In the genomic region with DNA sequence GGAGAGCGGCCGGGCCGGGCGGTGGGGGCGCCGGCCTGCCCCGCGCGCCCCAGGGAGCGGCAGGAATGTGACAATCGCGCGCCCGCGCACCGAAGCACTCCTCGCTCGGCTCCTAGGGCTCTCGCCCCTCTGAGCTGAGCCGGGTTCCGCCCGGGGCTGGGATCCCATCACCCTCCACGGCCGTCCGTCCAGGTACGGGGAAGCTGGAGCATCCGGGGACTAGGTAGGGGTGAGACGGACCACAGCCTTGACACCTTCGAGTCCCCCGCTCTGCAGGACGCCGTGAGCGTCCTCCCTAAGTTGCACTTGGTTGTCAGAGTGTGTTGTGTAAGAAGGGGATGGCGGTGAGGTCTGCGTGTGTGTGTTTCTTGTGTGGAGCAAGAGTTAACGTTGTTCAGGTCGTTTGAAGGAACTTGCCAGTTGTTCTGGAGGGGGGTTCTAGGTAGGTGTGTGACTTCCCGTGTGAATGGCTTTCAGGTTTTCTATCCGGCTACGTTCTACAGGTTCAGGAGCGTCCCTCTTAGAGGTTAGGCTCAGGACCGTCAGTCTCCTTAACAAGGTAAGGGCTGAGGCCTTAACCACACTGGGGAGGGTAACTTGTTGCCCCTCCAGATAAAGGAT, we compare ENCODE assay signal across 8 cellular contexts. TPM values are rescaled to one million over a fixed set of nuclear protein-coding genes. Genes with fewer than 3 reads are reported as not detected.
DNase-seq lines count a peak whose midpoint lies in the region; ATAC-seq and TF ChIP-seq lines count a peak whose summit lies in the region.

No MANE protein-coding gene starts in this region.

- H3K36me3 Mint-ChIP-seq in endothelial cell (ENCODE audit: low read depth, unreplicated experiment) (peaks cover 18% of the 10 kb centered on the region), natural killer cell (peaks cover 9% of the 10 kb centered on the region)

- H3K4me3 ChIP-seq in AG04449 (ENCODE audit: low read depth, low read length): peak overlapping the region; percentile 69
- H3K4me3 ChIP-seq in NT2/D1 (ENCODE audit: insufficient read length, low read depth): peak overlapping the region; percentile 35

- peaks cover 22% of the 10 kb centered on the region for H3K27me3 Mint-ChIP-seq in endothelial cell (ENCODE audit: unreplicated experiment)
- H3K27me3 Mint-ChIP-seq in natural killer cell (ENCODE audit: low read depth in 2 of 2): peaks cover 47 to 66% of the 10 kb centered on the region in 2 donors

- POLR2A ChIA-PET in AG04449 (lab: Yijun Ruan, JAX): interaction anchor here (0.9 to 1.7 kb wide), 6 partner anchors 15 to 117 kb away, joined by 3 to 6 read pairs (median 3); no protein-coding TSS in a partner anchor

- no peaks in the 10 kb centered on the region for H3K36me3 ChIP-seq in NT2/D1 (ENCODE audit: insufficient read depth, insufficient read length, low read length)

- H3K9me3 ChIP-seq in NT2/D1 (ENCODE audit: insufficient read depth, low read length): peaks cover 39% of the 10 kb centered on the region

- no peaks in the 10 kb centered on the region for H3K4me1 ChIP-seq in NT2/D1 (ENCODE audit: insufficient read depth, insufficient read length)

- ATAC-seq in natural killer cell (peak; percentile 42 to 47 (median 43)), GM18867 (IDR thresholded peaks at IDR 0.05; ENCODE audit: unreplicated experiment) (no peak)

- H3K27me3 ChIP-seq in NT2/D1 (ENCODE audit: insufficient read depth, insufficient read length): peaks cover 35% of the 10 kb centered on the region

- H3K9ac ChIP-seq in NT2/D1 (ENCODE audit: insufficient read length, low read depth): peak overlapping the region; percentile 81

- CTCF ChIA-PET in AG04449 (lab: Yijun Ruan, JAX): interaction anchor here (0.9 to 5.6 kb wide), 11 partner anchors 10 to 137 kb away, joined by 3 to 40 read pairs (median 4); no protein-coding TSS in a partner anchor

- H3K4me3 Mint-ChIP-seq in endothelial cell (ENCODE audit: unreplicated experiment) (peak overlapping the region; percentile 85), natural killer cell (peak overlapping the region; percentile 11)

- TF ChIP-seq CTCF in AG04449 (IDR thresholded peaks at IDR 0.05; ENCODE audit: insufficient read depth, low read length, missing control alignments) (no peak), endothelial cell (IDR thresholded peaks at IDR 0.05; ENCODE audit: unreplicated experiment) (no peak), natural killer cell (IDR thresholded peaks at IDR 0.05) (no peak)

- intact Hi-C loops in natural killer cell (cut with micrococcal nuclease): no loop called here

- DNase-seq in AG04449 (ENCODE audit: low read depth, low spot score) (no peak), NT2/D1 (ENCODE audit: low read depth, low spot score) (no peak), endothelial cell (ENCODE audit: low spot score) (no peak), natural killer cell (no peak), SIG-M5 treated with dmso at 0.1 percent for 504 hours (lab: John Stamatoyannopoulos, UW; ENCODE audit: unreplicated experiment) (no peak), pons (ENCODE audit: low spot score) (no peak), NCI-H2227 treated with DMSO at 0.1 percent for 48 hours (lab: John Stamatoyannopoulos, UW) (no peak)

- H3K4me1 Mint-ChIP-seq in endothelial cell (ENCODE audit: unreplicated experiment) (peaks cover 7% of the 10 kb centered on the region), natural killer cell (peaks cover 29 to 31% of the 10 kb centered on the region in 2 donors)

- no peak overlapping the region for H3K27ac Mint-ChIP-seq in endothelial cell (ENCODE audit: unreplicated experiment)
- H3K27ac Mint-ChIP-seq in natural killer cell: peak overlapping the region in 1 of 2 donors; percentile 39

- H3K9me3 Mint-ChIP-seq in endothelial cell (ENCODE audit: unreplicated experiment) (peaks cover 11% of the 10 kb centered on the region), natural killer cell (peaks cover 3 to 8% of the 10 kb centered on the region in 2 donors)

RNA-seq across cellular contexts. Expression of gene IL1R1, which starts 0.4 kb away (rescaled TPM):
- total RNA-seq in endothelial cell (ENCODE audit: unreplicated experiment) (1.0 TPM), natural killer cell (1 to 10 TPM in 1 of 3 donors, under 1 TPM in 2; 0.45 to 3.1 (median 0.68) TPM)

RNA-seq across cellular contexts. Expression of gene IL1RL2, which starts 43.9 kb away (rescaled TPM):
- total RNA-seq in endothelial cell (ENCODE audit: unreplicated experiment) (not detected), natural killer cell (not detected)
